ENCODE assay signal across 1 cellular context in genomic region chr1:154272217-154272998, GRCh38.
TF ChIP-seq lines count a peak whose summit lies in the region.

HAX1 (plus strand) TSS chr1:154272629; CDS start chr1:154272724, 95 bp downstream.

TF ChIP-seq in HEK293, 187 proteins besides CTCF, POLR2A, EP300 and RAD21 (continued from another document and continues in another):
- peak; percentile 72 for TF ChIP-seq KLF10 (tag by site-specific recombination; IDR thresholded peaks at IDR 0.05)
- no peak for TF ChIP-seq SCRT1 (tag by site-specific recombination; IDR thresholded peaks at IDR 0.05; ENCODE audit: borderline replicate concordance)
- TF ChIP-seq ZIC2 (tag by site-specific recombination; IDR thresholded peaks at IDR 0.05) = peak; percentile 33; the same call in 1 of the 2 replicates
- no peak for TF ChIP-seq IKZF3 (tag by site-specific recombination; IDR thresholded peaks at IDR 0.05)
- TF ChIP-seq ZNF146 (tag by site-specific recombination; IDR thresholded peaks at IDR 0.05) = no peak
- no peak for TF ChIP-seq ZNF202 (tag by site-specific recombination; IDR thresholded peaks at IDR 0.05; ENCODE audit: borderline replicate concordance)
- TF ChIP-seq ZNF169 (tag by site-specific recombination; IDR thresholded peaks at IDR 0.05) = no peak
- TF ChIP-seq ZNF19 (tag by site-specific recombination; IDR thresholded peaks at IDR 0.05; ENCODE audit: low read depth) = no peak
- TF ChIP-seq ZBTB11 (tag by site-specific recombination; conservative IDR thresholded peaks at IDR 0.05; ENCODE audit: low read depth) = peak; percentile 66
- TF ChIP-seq AEBP2 (tag by site-specific recombination; IDR thresholded peaks at IDR 0.05; ENCODE audit: borderline replicate concordance) = no peak
- TF ChIP-seq PRDM1 (tag by site-specific recombination; IDR thresholded peaks at IDR 0.05) = peak; percentile 83
- TF ChIP-seq ZFP3 (tag by site-specific recombination; IDR thresholded peaks at IDR 0.05; ENCODE audit: low read depth) = no peak
- TF ChIP-seq ZNF404 (tag by site-specific recombination; IDR thresholded peaks at IDR 0.05) = no peak
- no peak for TF ChIP-seq ZNF157 (tag by site-specific recombination; IDR thresholded peaks at IDR 0.05)
- TF ChIP-seq ELK4 (IDR thresholded peaks at IDR 0.05; ENCODE audit: borderline replicate concordance, low read depth, low read length) = no peak
- peak; percentile 66 for TF ChIP-seq SCRT2 (tag by site-specific recombination; IDR thresholded peaks at IDR 0.05)
- peak; percentile 91 for TF ChIP-seq KLF9 (tag by site-specific recombination; IDR thresholded peaks at IDR 0.05; ENCODE audit: low read depth)
- no peak for TF ChIP-seq ZNF544 (tag by site-specific recombination; IDR thresholded peaks at IDR 0.05)
- TF ChIP-seq ZNF16 (tag by site-specific recombination; IDR thresholded peaks at IDR 0.05; ENCODE audit: low read depth) = no peak
- TF ChIP-seq ZNF416 (tag by site-specific recombination; IDR thresholded peaks at IDR 0.05) = no peak
- TF ChIP-seq ZNF175 (tag by site-specific recombination; IDR thresholded peaks at IDR 0.05) = no peak
- TF ChIP-seq SP7 (tag by site-specific recombination; IDR thresholded peaks at IDR 0.05) = peak; percentile 66; the same call in 1 of the 2 replicates
- no peak for TF ChIP-seq ZNF791 (tag by site-specific recombination; IDR thresholded peaks at IDR 0.05)
- no peak for TF ChIP-seq ZBTB6 (tag by site-specific recombination; IDR thresholded peaks at IDR 0.05)
- TF ChIP-seq HOXA7 (CRISPR knock-in tag; IDR thresholded peaks at IDR 0.05; ENCODE audit: borderline replicate concordance) = no peak
- TF ChIP-seq SP2 (tag by site-specific recombination; IDR thresholded peaks at IDR 0.05) = peak; percentile 95
- no peak for TF ChIP-seq SETDB1 (IDR thresholded peaks at IDR 0.05; ENCODE audit: insufficient read length, low read length)
- TF ChIP-seq ZNF560 (tag by site-specific recombination; IDR thresholded peaks at IDR 0.05; ENCODE audit: borderline replicate concordance) = no peak
- no peak for TF ChIP-seq ZBTB26 (tag by site-specific recombination; optimal IDR thresholded peaks at IDR 0.05)
- no peak for TF ChIP-seq ZBTB48 (tag by site-specific recombination; IDR thresholded peaks at IDR 0.05)
- TF ChIP-seq ZNF148 (tag by site-specific recombination; IDR thresholded peaks at IDR 0.05; ENCODE audit: borderline replicate concordance) = no peak
- no peak for TF ChIP-seq ZNF302 (tag by site-specific recombination; IDR thresholded peaks at IDR 0.05; ENCODE audit: low read depth)
- peak; percentile 86 for TF ChIP-seq ZNF580 (tag by site-specific recombination; IDR thresholded peaks at IDR 0.05)
- peak; percentile 62 for TF ChIP-seq ZBTB8A (tag by site-specific recombination; IDR thresholded peaks at IDR 0.05)
- no peak for TF ChIP-seq KLF7 (tag by site-specific recombination; IDR thresholded peaks at IDR 0.05; ENCODE audit: borderline replicate concordance)
- no peak for TF ChIP-seq ZSCAN16 (tag by site-specific recombination; IDR thresholded peaks at IDR 0.05)
- no peak for TF ChIP-seq ZNF837 (tag by site-specific recombination; IDR thresholded peaks at IDR 0.05)
- TF ChIP-seq ZNF112 (tag by site-specific recombination; IDR thresholded peaks at IDR 0.05) = no peak
- TF ChIP-seq ZNF366 (tag by site-specific recombination; conservative IDR thresholded peaks at IDR 0.05) = peak; percentile 93
- no peak for TF ChIP-seq ZNF626 (tag by site-specific recombination; IDR thresholded peaks at IDR 0.05)
- no peak for TF ChIP-seq ZNF488 (tag by site-specific recombination; IDR thresholded peaks at IDR 0.05)
- TF ChIP-seq ZSCAN5A (tag by site-specific recombination; IDR thresholded peaks at IDR 0.05) = no peak
- TF ChIP-seq ZNF362 (tag by site-specific recombination; IDR thresholded peaks at IDR 0.05) = no peak
- TF ChIP-seq HOXC10 (CRISPR knock-in tag; IDR thresholded peaks at IDR 0.05) = no peak
- TF ChIP-seq TSHZ1 (tag by site-specific recombination; IDR thresholded peaks at IDR 0.05; ENCODE audit: borderline replicate concordance) = no peak
- no peak for TF ChIP-seq ZNF221 (tag by site-specific recombination; IDR thresholded peaks at IDR 0.05; ENCODE audit: borderline replicate concordance)
- TF ChIP-seq BCL11B (tag by site-specific recombination; IDR thresholded peaks at IDR 0.05; ENCODE audit: low read depth) = no peak
- TF ChIP-seq ZNF529 (tag by site-specific recombination; IDR thresholded peaks at IDR 0.05; ENCODE audit: insufficient replicate concordance) = no peak
